Comparison of ENCODE assay signal across 1 cellular context in the genomic region with DNA sequence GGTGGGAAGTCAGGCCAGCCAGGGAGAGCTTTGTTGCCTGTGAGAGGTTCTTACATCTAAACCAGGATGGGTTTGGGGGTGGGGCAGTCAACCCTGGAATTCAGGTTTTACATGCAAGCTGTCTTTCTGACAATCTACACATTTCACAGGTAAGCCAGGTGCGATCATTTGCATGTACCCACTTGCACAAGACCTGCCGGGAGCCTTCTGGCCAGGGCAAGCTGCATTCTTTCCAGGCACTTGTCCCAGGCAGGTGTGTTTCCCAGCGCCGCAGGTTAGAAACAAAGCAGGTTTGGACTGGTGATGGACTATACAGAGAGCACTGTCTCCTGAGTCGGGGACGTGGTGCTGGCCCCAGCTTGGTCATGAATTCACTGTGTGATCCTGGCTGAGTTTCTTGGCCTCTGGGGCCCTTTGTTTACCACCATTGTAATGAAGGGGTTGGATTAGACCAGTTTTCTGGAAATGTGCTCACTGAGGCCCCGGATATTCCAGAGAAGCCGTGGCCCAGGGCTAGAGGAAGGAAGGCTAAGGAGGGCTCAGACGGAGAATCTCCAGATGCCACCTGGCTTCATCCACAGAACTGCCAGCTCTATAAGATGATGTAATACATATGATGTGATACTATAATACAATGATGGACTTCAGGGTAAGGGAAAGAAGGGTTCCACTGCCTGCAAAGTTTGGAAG.
TF ChIP-seq lines count a peak whose summit lies in the region.

No MANE protein-coding gene starts in this region.

TF ChIP-seq in GM23338, 12 proteins besides CTCF, POLR2A, EP300 and RAD21 (continued from another document):
- TF ChIP-seq, protein P1, sequence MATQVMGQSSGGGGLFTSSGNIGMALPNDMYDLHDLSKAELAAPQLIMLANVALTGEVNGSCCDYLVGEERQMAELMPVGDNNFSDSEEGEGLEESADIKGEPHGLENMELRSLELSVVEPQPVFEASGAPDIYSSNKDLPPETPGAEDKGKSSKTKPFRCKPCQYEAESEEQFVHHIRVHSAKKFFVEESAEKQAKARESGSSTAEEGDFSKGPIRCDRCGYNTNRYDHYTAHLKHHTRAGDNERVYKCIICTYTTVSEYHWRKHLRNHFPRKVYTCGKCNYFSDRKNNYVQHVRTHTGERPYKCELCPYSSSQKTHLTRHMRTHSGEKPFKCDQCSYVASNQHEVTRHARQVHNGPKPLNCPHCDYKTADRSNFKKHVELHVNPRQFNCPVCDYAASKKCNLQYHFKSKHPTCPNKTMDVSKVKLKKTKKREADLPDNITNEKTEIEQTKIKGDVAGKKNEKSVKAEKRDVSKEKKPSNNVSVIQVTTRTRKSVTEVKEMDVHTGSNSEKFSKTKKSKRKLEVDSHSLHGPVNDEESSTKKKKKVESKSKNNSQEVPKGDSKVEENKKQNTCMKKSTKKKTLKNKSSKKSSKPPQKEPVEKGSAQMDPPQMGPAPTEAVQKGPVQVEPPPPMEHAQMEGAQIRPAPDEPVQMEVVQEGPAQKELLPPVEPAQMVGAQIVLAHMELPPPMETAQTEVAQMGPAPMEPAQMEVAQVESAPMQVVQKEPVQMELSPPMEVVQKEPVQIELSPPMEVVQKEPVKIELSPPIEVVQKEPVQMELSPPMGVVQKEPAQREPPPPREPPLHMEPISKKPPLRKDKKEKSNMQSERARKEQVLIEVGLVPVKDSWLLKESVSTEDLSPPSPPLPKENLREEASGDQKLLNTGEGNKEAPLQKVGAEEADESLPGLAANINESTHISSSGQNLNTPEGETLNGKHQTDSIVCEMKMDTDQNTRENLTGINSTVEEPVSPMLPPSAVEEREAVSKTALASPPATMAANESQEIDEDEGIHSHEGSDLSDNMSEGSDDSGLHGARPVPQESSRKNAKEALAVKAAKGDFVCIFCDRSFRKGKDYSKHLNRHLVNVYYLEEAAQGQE (IDR thresholded peaks at IDR 0.05; ENCODE audit: unreplicated experiment) = no peak
- TF ChIP-seq, protein P2, sequence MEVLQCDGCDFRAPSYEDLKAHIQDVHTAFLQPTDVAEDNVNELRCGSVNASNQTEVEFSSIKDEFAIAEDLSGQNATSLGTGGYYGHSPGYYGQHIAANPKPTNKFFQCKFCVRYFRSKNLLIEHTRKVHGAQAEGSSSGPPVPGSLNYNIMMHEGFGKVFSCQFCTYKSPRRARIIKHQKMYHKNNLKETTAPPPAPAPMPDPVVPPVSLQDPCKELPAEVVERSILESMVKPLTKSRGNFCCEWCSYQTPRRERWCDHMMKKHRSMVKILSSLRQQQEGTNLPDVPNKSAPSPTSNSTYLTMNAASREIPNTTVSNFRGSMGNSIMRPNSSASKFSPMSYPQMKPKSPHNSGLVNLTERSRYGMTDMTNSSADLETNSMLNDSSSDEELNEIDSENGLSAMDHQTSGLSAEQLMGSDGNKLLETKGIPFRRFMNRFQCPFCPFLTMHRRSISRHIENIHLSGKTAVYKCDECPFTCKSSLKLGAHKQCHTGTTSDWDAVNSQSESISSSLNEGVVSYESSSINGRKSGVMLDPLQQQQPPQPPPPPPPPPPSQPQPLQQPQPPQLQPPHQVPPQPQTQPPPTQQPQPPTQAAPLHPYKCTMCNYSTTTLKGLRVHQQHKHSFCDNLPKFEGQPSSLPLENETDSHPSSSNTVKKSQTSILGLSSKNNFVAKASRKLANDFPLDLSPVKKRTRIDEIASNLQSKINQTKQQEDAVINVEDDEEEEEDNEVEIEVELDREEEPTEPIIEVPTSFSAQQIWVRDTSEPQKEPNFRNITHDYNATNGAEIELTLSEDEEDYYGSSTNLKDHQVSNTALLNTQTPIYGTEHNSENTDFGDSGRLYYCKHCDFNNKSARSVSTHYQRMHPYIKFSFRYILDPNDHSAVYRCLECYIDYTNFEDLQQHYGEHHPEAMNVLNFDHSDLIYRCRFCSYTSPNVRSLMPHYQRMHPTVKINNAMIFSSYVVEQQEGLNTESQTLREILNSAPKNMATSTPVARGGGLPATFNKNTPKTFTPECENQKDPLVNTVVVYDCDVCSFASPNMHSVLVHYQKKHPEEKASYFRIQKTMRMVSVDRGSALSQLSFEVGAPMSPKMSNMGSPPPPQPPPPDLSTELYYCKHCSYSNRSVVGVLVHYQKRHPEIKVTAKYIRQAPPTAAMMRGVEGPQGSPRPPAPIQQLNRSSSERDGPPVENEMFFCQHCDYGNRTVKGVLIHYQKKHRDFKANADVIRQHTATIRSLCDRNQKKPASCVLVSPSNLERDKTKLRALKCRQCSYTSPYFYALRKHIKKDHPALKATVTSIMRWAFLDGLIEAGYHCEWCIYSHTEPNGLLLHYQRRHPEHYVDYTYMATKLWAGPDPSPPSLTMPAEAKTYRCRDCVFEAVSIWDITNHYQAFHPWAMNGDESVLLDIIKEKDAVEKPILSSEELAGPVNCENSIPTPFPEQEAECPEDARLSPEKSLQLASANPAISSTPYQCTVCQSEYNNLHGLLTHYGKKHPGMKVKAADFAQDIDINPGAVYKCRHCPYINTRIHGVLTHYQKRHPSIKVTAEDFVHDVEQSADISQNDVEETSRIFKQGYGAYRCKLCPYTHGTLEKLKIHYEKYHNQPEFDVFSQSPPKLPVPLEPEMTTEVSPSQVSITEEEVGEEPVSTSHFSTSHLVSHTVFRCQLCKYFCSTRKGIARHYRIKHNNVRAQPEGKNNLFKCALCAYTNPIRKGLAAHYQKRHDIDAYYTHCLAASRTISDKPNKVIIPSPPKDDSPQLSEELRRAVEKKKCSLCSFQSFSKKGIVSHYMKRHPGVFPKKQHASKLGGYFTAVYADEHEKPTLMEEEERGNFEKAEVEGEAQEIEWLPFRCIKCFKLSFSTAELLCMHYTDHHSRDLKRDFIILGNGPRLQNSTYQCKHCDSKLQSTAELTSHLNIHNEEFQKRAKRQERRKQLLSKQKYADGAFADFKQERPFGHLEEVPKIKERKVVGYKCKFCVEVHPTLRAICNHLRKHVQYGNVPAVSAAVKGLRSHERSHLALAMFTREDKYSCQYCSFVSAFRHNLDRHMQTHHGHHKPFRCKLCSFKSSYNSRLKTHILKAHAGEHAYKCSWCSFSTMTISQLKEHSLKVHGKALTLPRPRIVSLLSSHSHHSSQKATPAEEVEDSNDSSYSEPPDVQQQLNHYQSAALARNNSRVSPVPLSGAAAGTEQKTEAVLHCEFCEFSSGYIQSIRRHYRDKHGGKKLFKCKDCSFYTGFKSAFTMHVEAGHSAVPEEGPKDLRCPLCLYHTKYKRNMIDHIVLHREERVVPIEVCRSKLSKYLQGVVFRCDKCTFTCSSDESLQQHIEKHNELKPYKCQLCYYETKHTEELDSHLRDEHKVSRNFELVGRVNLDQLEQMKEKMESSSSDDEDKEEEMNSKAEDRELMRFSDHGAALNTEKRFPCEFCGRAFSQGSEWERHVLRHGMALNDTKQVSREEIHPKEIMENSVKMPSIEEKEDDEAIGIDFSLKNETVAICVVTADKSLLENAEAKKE (CRISPR knock-in tag; IDR thresholded peaks at IDR 0.05) = no peak
- TF ChIP-seq POLR2AphosphoS5 (IDR thresholded peaks at IDR 0.05; ENCODE audit: low read depth) (no peak), ZNF114 (CRISPR knock-in tag; IDR thresholded peaks at IDR 0.05) (no peak), CREB1 (CRISPR knock-in tag; IDR thresholded peaks at IDR 0.05; ENCODE audit: low read depth) (no peak)
TF ChIP-seq in GM23338: peak in this region for 0.
